Comparison of ENCODE assay signal across 26 cellular contexts in genomic region chr13:42384265-42384664, GRCh38.
DNase-seq lines count a peak whose midpoint lies in the region; ATAC-seq and TF ChIP-seq lines count a peak whose summit lies in the region.
"Had no signal": no experiment of that assay in that cellular context is flagged by ENCODE, and none has a peak within 500 bp of the region (broad histone marks: within the 10 kb centered on the region; RNA-seq: fewer than 3 reads in every experiment).

No MANE protein-coding gene starts in this region.

- H3K27ac Mint-ChIP-seq in activated T-helper 2 cell treated with anti-CD3 and anti-CD28 coated beads, Interferon-gamma antibody, Interleukin-2, Interleukin-4, amounts not matched to agents 10 μg/mL and 5 μg/mL and 100 μg/mL, durations not matched to agents 14 hours and 24 hours and 36 hours = peak overlapping the region; percentile 39
- H3K27ac Mint-ChIP-seq: naive thymus-derived CD4-positive, alpha-beta T cell; T-helper 1 cell treated with Interleukin-12 subunit alpha and Interleukin-12 subunit beta and Interleukin-4 antibody, amounts not matched to agents 30 μg/mL and 1 μg/mL, for 36 hours had no signal

- H3K9me2 ChIP-seq in HCT116 (ENCODE audit: insufficient read depth) = no peaks in the 10 kb centered on the region
- no peaks in the 10 kb centered on the region for H3K9me2 ChIP-seq in MM.1S (replicated peaks; ENCODE audit: insufficient read depth, low read length)

- H3K36me3 ChIP-seq in HCT116 (ENCODE audit: control insufficient read depth in 1 of 2, insufficient read depth in 2 of 2, low read length in 2 of 2) (no peaks in the 10 kb centered on the region), MM.1S (replicated peaks; ENCODE audit: insufficient read depth, low read length) (no peaks in the 10 kb centered on the region)
- H3K36me3 ChIP-seq: lower lobe of right lung, uterus had no signal

- CTCF ChIA-PET in HCT116 (lab: Charles Lee) = no interaction called here

- RAD21 ChIA-PET in HCT116 (lab: Charles Lee; ENCODE audit: low non-redundant PET in 1 of 2, low total read pairs in 2 of 2, uncharacterized antibody in 2 of 2, unreplicated experiment in 2 of 2) = no interaction called here

- H3K27me3 ChIP-seq in HCT116 (ENCODE audit: insufficient read depth, low read length) (no peaks in the 10 kb centered on the region), MM.1S (replicated peaks; ENCODE audit: insufficient read depth, low read length) (no peaks in the 10 kb centered on the region)
- H3K27me3 ChIP-seq: uterus had no signal

- H3K9ac ChIP-seq in HCT116 (ENCODE audit: low read length) = no peak overlapping the region
- H3K9ac ChIP-seq in MM.1S (ENCODE audit: low read length) = no peak overlapping the region
- H3K9ac ChIP-seq: parathyroid adenoma had no signal

- H3K27me3 Mint-ChIP-seq in activated T-helper 2 cell treated with anti-CD3 and anti-CD28 coated beads, Interferon-gamma antibody, Interleukin-2, Interleukin-4, amounts not matched to agents 10 μg/mL and 5 μg/mL and 100 μg/mL, durations not matched to agents 14 hours and 24 hours and 36 hours (ENCODE audit: low read depth) = no peaks in the 10 kb centered on the region
- H3K27me3 Mint-ChIP-seq: B cell; naive thymus-derived CD4-positive, alpha-beta T cell had no signal

- DNase-seq in DMS53 treated with DMSO at 0.1 percent for 48 hours (lab: John Stamatoyannopoulos, UW; ENCODE audit: unreplicated experiment) (peak; percentile 57), HCT116 (ENCODE audit: low read depth, low spot score) (no peak), kidney glomerular epithelial cell (lab: John Stamatoyannopoulos, UW) (peak; percentile 20), activated T-cell treated with anti-CD3 and anti-CD28 coated beads for 4 hours (no peak), MM.1S (no peak)
- no peak for DNase-seq in activated T-helper 2 cell treated with anti-CD3 and anti-CD28 coated beads, Interferon-gamma antibody, Interleukin-2, Interleukin-4, amounts not matched to agents 10 μg/mL and 5 μg/mL and 100 μg/mL, durations not matched to agents 14 hours and 24 hours and 36 hours (ENCODE audit: low spot score)
- no peak for DNase-seq in stimulated activated CD4-positive, alpha-beta T cell treated with anti-CD3 and anti-CD28 coated beads, Interleukin-2, amount 100 ng/mL, for 48 hours
- DNase-seq: activated CD4-positive, alpha-beta T cell treated with anti-CD3 and anti-CD28 coated beads, Interleukin-2, amount 50 U/mL, for 48 hours; activated T-cell treated with anti-CD3 and anti-CD28 coated beads, Interleukin-2, amount 50 U/mL, for 48 hours; Caco-2; dermis blood vessel endothelial cell; erythroblast; GDM1; glutamatergic neuron; GOT3; lower lobe of right lung; naive thymus-derived CD4-positive, alpha-beta T cell; NCI-H1694; NCI-H446 treated with DMSO at 0.1 percent for 48 hours; SIG-M5; stimulated activated CD4-positive, alpha-beta T cell treated with anti-CD3 and anti-CD28 coated beads, Interleukin-1b, Interleukin-23, amount 100 ng/mL, for 48 hours; uterus had no signal

- H3K4me3 Mint-ChIP-seq in activated T-helper 2 cell treated with anti-CD3 and anti-CD28 coated beads, Interferon-gamma antibody, Interleukin-2, Interleukin-4, amounts not matched to agents 10 μg/mL and 5 μg/mL and 100 μg/mL, durations not matched to agents 14 hours and 24 hours and 36 hours (ENCODE audit: low read depth) = no peak overlapping the region
- H3K4me3 Mint-ChIP-seq: B cell; naive thymus-derived CD4-positive, alpha-beta T cell; T-helper 1 cell treated with Interleukin-12 subunit alpha and Interleukin-12 subunit beta and Interleukin-4 antibody, amounts not matched to agents 30 μg/mL and 1 μg/mL, for 36 hours had no signal

- intact Hi-C loops in HCT116 (cut with micrococcal nuclease) = no loop called here
- intact Hi-C loops in activated T-helper 2 cell treated with anti-CD3 and anti-CD28 coated beads, Interferon-gamma antibody, Interleukin-2, Interleukin-4, amounts not matched to agents 10 μg/mL and 5 μg/mL and 100 μg/mL, durations not matched to agents 14 hours and 24 hours and 36 hours (cut with micrococcal nuclease) = no loop called here

- no peaks in the 10 kb centered on the region for H3F3A ChIP-seq in MM.1S (ENCODE audit: insufficient read depth, low read length)

- peaks cover 20% of the 10 kb centered on the region for H3K9me3 Mint-ChIP-seq in activated T-helper 2 cell treated with anti-CD3 and anti-CD28 coated beads, Interferon-gamma antibody, Interleukin-2, Interleukin-4, amounts not matched to agents 10 μg/mL and 5 μg/mL and 100 μg/mL, durations not matched to agents 14 hours and 24 hours and 36 hours

- H3K4me1 ChIP-seq in HCT116 (ENCODE audit: control insufficient read depth in 1 of 2, insufficient read depth in 2 of 2, low read length in 2 of 2) (no peaks in the 10 kb centered on the region), MM.1S (ENCODE audit: low read length) (peaks cover 15% of the 10 kb centered on the region)
- H3K4me1 ChIP-seq: Caco-2, lower lobe of right lung, parathyroid adenoma, uterus had no signal

- H3K4me2 ChIP-seq in HCT116 (ENCODE audit: low read length) (no peak overlapping the region), MM.1S (ENCODE audit: low read depth, low read length) (no peak overlapping the region)

- H3K36me3 Mint-ChIP-seq in activated T-helper 2 cell treated with anti-CD3 and anti-CD28 coated beads, Interferon-gamma antibody, Interleukin-2, Interleukin-4, amounts not matched to agents 10 μg/mL and 5 μg/mL and 100 μg/mL, durations not matched to agents 14 hours and 24 hours and 36 hours (ENCODE audit: low read depth) = peaks cover 45% of the 10 kb centered on the region

- H3K79me2 ChIP-seq in HCT116 (ENCODE audit: insufficient read depth, low read length) (no peaks in the 10 kb centered on the region), MM.1S (ENCODE audit: low read length) (no peaks in the 10 kb centered on the region)
- H3K79me2 ChIP-seq: parathyroid adenoma had no signal

- TF ChIP-seq POLR2A in HCT116 (IDR thresholded peaks at IDR 0.05; ENCODE audit: borderline replicate concordance, extremely low read depth, insufficient read depth, insufficient read length) = no peak

- H3K9me3 ChIP-seq in HCT116 (ENCODE audit: control insufficient read depth in 1 of 2, insufficient read depth in 1 of 2, low read depth in 1 of 2, low read length in 2 of 2) (no peaks in the 10 kb centered on the region), MM.1S (replicated peaks; ENCODE audit: insufficient read depth, low read length) (no peaks in the 10 kb centered on the region)
- H3K9me3 ChIP-seq: Caco-2, lower lobe of right lung, uterus had no signal

- H4K20me1 ChIP-seq in HCT116 (ENCODE audit: insufficient read depth) (no peaks in the 10 kb centered on the region), MM.1S (ENCODE audit: insufficient read depth, low read length) (no peaks in the 10 kb centered on the region)

- H3K4me1 Mint-ChIP-seq in activated T-helper 2 cell treated with anti-CD3 and anti-CD28 coated beads, Interferon-gamma antibody, Interleukin-2, Interleukin-4, amounts not matched to agents 10 μg/mL and 5 μg/mL and 100 μg/mL, durations not matched to agents 14 hours and 24 hours and 36 hours (ENCODE audit: low read depth) = peaks cover 63% of the 10 kb centered on the region

- H2AFZ ChIP-seq in HCT116 (ENCODE audit: low read depth, low read length, poor library complexity, severe bottlenecking) (no peak overlapping the region), MM.1S (ENCODE audit: low read length) (no peak overlapping the region)
- H2AFZ ChIP-seq: parathyroid adenoma had no signal

- no peak overlapping the region for H3K27ac ChIP-seq in HCT116 (ENCODE audit: low read depth, low read length)
- H3K27ac ChIP-seq in MM.1S (ENCODE audit: low read length) = no peak overlapping the region
- H3K27ac ChIP-seq: lower lobe of right lung, parathyroid adenoma, uterus had no signal

- no peak for ATAC-seq in HCT116
- ATAC-seq: HepG2; lower lobe of right lung; naive thymus-derived CD4-positive, alpha-beta T cell had no signal

- POLR2A ChIA-PET in HCT116 (lab: Charles Lee) = no interaction called here

- H3K4me3 ChIP-seq in HCT116 (replicated peaks in 1 of 2; ENCODE audit: low read depth in 1 of 2, low read length in 2 of 2) = no peak overlapping the region
- no peak overlapping the region for H3K4me3 ChIP-seq in MM.1S (ENCODE audit: low read length)
- H3K4me3 ChIP-seq: lower lobe of right lung, uterus had no signal

- no peak for TF ChIP-seq RAD21 in HCT116 (IDR thresholded peaks at IDR 0.05; ENCODE audit: low read depth)

- TF ChIP-seq CTCF in HCT116 (IDR thresholded peaks at IDR 0.05 in 2 of 3, conservative IDR thresholded peaks at IDR 0.05 in 1 of 3; ENCODE audit: borderline replicate concordance in 1 of 3, insufficient read depth in 1 of 3, low read depth in 2 of 3, low read length in 2 of 3) = no peak
- TF ChIP-seq CTCF in MM.1S (IDR thresholded peaks at IDR 0.05; ENCODE audit: low read length) = no peak

- BruUV-seq in HCT116 (replicated peaks; lab: Mats Ljungman, UMichigan) = no TSS peak

TF ChIP-seq in HCT116, 20 proteins besides CTCF, POLR2A, EP300 and RAD21:
- peak; percentile 21; the same call in 1 of the 2 replicates for TF ChIP-seq JUND (IDR thresholded peaks at IDR 0.05)
- TF ChIP-seq YY1 (IDR thresholded peaks at IDR 0.05; ENCODE audit: extremely low read depth, insufficient replicate concordance, low read depth, low read length) = no peak

Comparison
In these comparisons a context has a peak if more than half of its experiments do, and no peak if none do; other contexts are left out.
1. DNase-seq: peak in DMS53 treated with DMSO at 0.1 percent for 48 hours (single experiment) and kidney glomerular epithelial cell (single experiment); none in HCT116 (single experiment), activated T-helper 2 cell treated with anti-CD3 and anti-CD28 coated beads, Interferon-gamma antibody, Interleukin-2, Interleukin-4, amounts not matched to agents 10 μg/mL and 5 μg/mL and 100 μg/mL, durations not matched to agents 14 hours and 24 hours and 36 hours (single experiment), stimulated activated CD4-positive, alpha-beta T cell treated with anti-CD3 and anti-CD28 coated beads, Interleukin-2, amount 100 ng/mL, for 48 hours (0 of 2), activated T-cell treated with anti-CD3 and anti-CD28 coated beads for 4 hours (single experiment) and MM.1S (single experiment).